In genomic region chr9:133683494-133684460, GRCh38 we compare ENCODE assay signal across 9 cellular contexts. TPM values are rescaled to one million over a fixed set of nuclear protein-coding genes. Genes with fewer than 3 reads are reported as not detected.
DNase-seq lines count a peak whose midpoint lies in the region; ATAC-seq, FAIRE-seq and TF ChIP-seq lines count a peak whose summit lies in the region.
"Had no signal": no experiment of that assay in that cellular context is flagged by ENCODE, and none has a peak within 500 bp of the region (broad histone marks: within the 10 kb centered on the region; RNA-seq: fewer than 3 reads in every experiment).

No MANE protein-coding gene starts in this region.

- H3K4me2 ChIP-seq in IMR-90 (ENCODE audit: low read depth, low read length): no peak overlapping the region

- no peaks in the 10 kb centered on the region for H3K9me1 ChIP-seq in IMR-90 (ENCODE audit: insufficient read depth, low read length)

- H3K4me1 ChIP-seq in IMR-90 (ENCODE audit: control insufficient read depth, insufficient read depth, low read length) (no peaks in the 10 kb centered on the region), left ventricle myocardium inferior (peaks cover 48% of the 10 kb centered on the region)

- DNase-seq in IMR-90 (peak; percentile 4), left ventricle myocardium inferior (peak; percentile 77), GM12892 (ENCODE audit: insufficient read length) (no peak), NCI-H526 (lab: John Stamatoyannopoulos, UW) (no peak), NCI-H2029 (lab: John Stamatoyannopoulos, UW) (no peak), NCI-H774 (lab: John Stamatoyannopoulos, UW) (no peak)
- DNase-seq in activated T-helper 2 cell treated with anti-CD3 and anti-CD28 coated beads, Interferon-gamma antibody, Interleukin-2, Interleukin-4, amounts not matched to agents 10 μg/mL and 5 μg/mL and 100 μg/mL, durations not matched to agents 14 hours and 24 hours and 36 hours (ENCODE audit: low spot score): peak; percentile 45
- DNase-seq in stimulated activated CD4-positive, alpha-beta T cell treated with anti-CD3 and anti-CD28 coated beads, TNF-alpha, amount 100 ng/mL, for 24 hours (ENCODE audit: low read depth in 3 of 3): peak in 2 of 3 experiments; percentile 24 to 47

- H2AFZ ChIP-seq in IMR-90 (replicated peaks; ENCODE audit: low read length, poor library complexity): peak overlapping the region; percentile 80

- peak overlapping the region; percentile 96 for H3K27ac Mint-ChIP-seq in activated T-helper 2 cell treated with anti-CD3 and anti-CD28 coated beads, Interferon-gamma antibody, Interleukin-2, Interleukin-4, amounts not matched to agents 10 μg/mL and 5 μg/mL and 100 μg/mL, durations not matched to agents 14 hours and 24 hours and 36 hours
- H3K27ac Mint-ChIP-seq: dendritic cell treated with granulocyte-macrophage colony-stimulating factor and Interleukin-4, amounts not matched to agents 40 ng/mL and 50 ng/mL, for 4 days had no signal

- peaks cover 20% of the 10 kb centered on the region for H3K4me1 Mint-ChIP-seq in activated T-helper 2 cell treated with anti-CD3 and anti-CD28 coated beads, Interferon-gamma antibody, Interleukin-2, Interleukin-4, amounts not matched to agents 10 μg/mL and 5 μg/mL and 100 μg/mL, durations not matched to agents 14 hours and 24 hours and 36 hours (ENCODE audit: low read depth)

- POLR2A ChIA-PET in IMR-90 (lab: Charles Lee; ENCODE audit: unreplicated experiment): no interaction called here

- H3K79me1 ChIP-seq in IMR-90 (ENCODE audit: low read depth in 1 of 2, low read length in 2 of 2): no peaks in the 10 kb centered on the region

- intact Hi-C loops in IMR-90 (cut with micrococcal nuclease) (no loop called here), left ventricle myocardium inferior (cut with micrococcal nuclease) (no loop called here)
- intact Hi-C loops in activated T-helper 2 cell treated with anti-CD3 and anti-CD28 coated beads, Interferon-gamma antibody, Interleukin-2, Interleukin-4, amounts not matched to agents 10 μg/mL and 5 μg/mL and 100 μg/mL, durations not matched to agents 14 hours and 24 hours and 36 hours (cut with micrococcal nuclease): no loop called here

- H2BK20ac ChIP-seq in IMR-90 (ENCODE audit: low read depth, low read length): no peak overlapping the region

- no peak for TF ChIP-seq RAD21 in IMR-90 (IDR thresholded peaks at IDR 0.05; ENCODE audit: low read length)

- no peak for FAIRE-seq in GM12892 (lab: Jason Lieb, UNC)

- CTCF ChIA-PET in IMR-90 (lab: Yijun Ruan, JAX): interaction anchor here (0.5 to 1.0 kb wide), 2 partner anchors 59 to 234 kb away, joined by 3 to 6 read pairs; no protein-coding TSS in a partner anchor

- in situ Hi-C loops in IMR-90 (cut with MboI; ENCODE audit: low sequenced_read_pairs): no loop called here

- no peaks in the 10 kb centered on the region for H3K9me3 ChIP-seq in IMR-90 (ENCODE audit: control insufficient read depth, insufficient read depth, low read length)
- H3K9me3 ChIP-seq in left ventricle myocardium inferior (replicated peaks): no peaks in the 10 kb centered on the region

- no peak overlapping the region for H2AK9ac ChIP-seq in IMR-90 (replicated peaks; ENCODE audit: low read depth, low read length, poor library complexity)

- dilution Hi-C loops in IMR-90 (cut with HindIII; ENCODE audit: low sequenced_read_pairs, unreplicated experiment): no loop called here

- no peak overlapping the region for H3K23ac ChIP-seq in IMR-90 (ENCODE audit: low read depth, low read length)

- no peak overlapping the region for H3K27ac ChIP-seq in IMR-90 (ENCODE audit: insufficient read depth, low read length)
- peak overlapping the region; percentile 84 for H3K27ac ChIP-seq in left ventricle myocardium inferior (replicated peaks)

- TF ChIP-seq POLR2A in IMR-90 (IDR thresholded peaks at IDR 0.05; ENCODE audit: low read depth, low read length): no peak
- TF ChIP-seq POLR2A in GM12892 (IDR thresholded peaks at IDR 0.05; ENCODE audit: low read depth, low read length): no peak

- H3K4me3 Mint-ChIP-seq in activated T-helper 2 cell treated with anti-CD3 and anti-CD28 coated beads, Interferon-gamma antibody, Interleukin-2, Interleukin-4, amounts not matched to agents 10 μg/mL and 5 μg/mL and 100 μg/mL, durations not matched to agents 14 hours and 24 hours and 36 hours (ENCODE audit: low read depth): peak overlapping the region; percentile 67
- H3K4me3 Mint-ChIP-seq: dendritic cell treated with granulocyte-macrophage colony-stimulating factor and Interleukin-4, amounts not matched to agents 40 ng/mL and 50 ng/mL, for 4 days had no signal

- H3K36me3 ChIP-seq in IMR-90 (ENCODE audit: control insufficient read depth, insufficient read depth, low read length) (no peaks in the 10 kb centered on the region), left ventricle myocardium inferior (no peaks in the 10 kb centered on the region)

- no peak overlapping the region for H3K14ac ChIP-seq in IMR-90 (replicated peaks; ENCODE audit: low read depth, low read length)

- H3K36me3 Mint-ChIP-seq in activated T-helper 2 cell treated with anti-CD3 and anti-CD28 coated beads, Interferon-gamma antibody, Interleukin-2, Interleukin-4, amounts not matched to agents 10 μg/mL and 5 μg/mL and 100 μg/mL, durations not matched to agents 14 hours and 24 hours and 36 hours (ENCODE audit: low read depth): no peaks in the 10 kb centered on the region

- H3K9ac ChIP-seq in IMR-90 (ENCODE audit: low read depth, low read length): no peak overlapping the region

- H3K18ac ChIP-seq in IMR-90 (ENCODE audit: low read depth, low read length): no peak overlapping the region

- no peaks in the 10 kb centered on the region for H4K20me1 ChIP-seq in IMR-90 (ENCODE audit: insufficient read depth, low read length)

- no peak overlapping the region for H4K5ac ChIP-seq in IMR-90 (ENCODE audit: low read depth, low read length)

- H3K4me3 ChIP-seq in IMR-90 (ENCODE audit: insufficient read depth, low read depth, low read length) (no peak overlapping the region), left ventricle myocardium inferior (peak overlapping the region; percentile 19)

- no peak overlapping the region for H2BK5ac ChIP-seq in IMR-90 (ENCODE audit: low read depth, low read length, poor library complexity, severe bottlenecking)

- no peak overlapping the region for H4K91ac ChIP-seq in IMR-90 (ENCODE audit: insufficient read depth, low read depth, low read length)

- H4K8ac ChIP-seq in IMR-90 (ENCODE audit: low read depth in 2 of 2, low read length in 2 of 2): peak overlapping the region; percentile 17 to 39; a peak in 2 of 4 replicates

- 33% methylated on average over 22 of the region's 33 CpGs; no CpG with 5 or more reads in 1 of the 2 experiments for WGBS in IMR-90 (ENCODE audit: extremely low coverage in 2 of 2, insufficient read length in 1 of 2), 2 experiments

- H2BK120ac ChIP-seq in IMR-90 (ENCODE audit: low read depth, low read length): no peak overlapping the region

- H3K9me3 Mint-ChIP-seq in activated T-helper 2 cell treated with anti-CD3 and anti-CD28 coated beads, Interferon-gamma antibody, Interleukin-2, Interleukin-4, amounts not matched to agents 10 μg/mL and 5 μg/mL and 100 μg/mL, durations not matched to agents 14 hours and 24 hours and 36 hours: no peaks in the 10 kb centered on the region
- H3K9me3 Mint-ChIP-seq: dendritic cell treated with granulocyte-macrophage colony-stimulating factor and Interleukin-4, amounts not matched to agents 40 ng/mL and 50 ng/mL, for 4 days had no signal

- H2AK5ac ChIP-seq in IMR-90 (ENCODE audit: low read depth, low read length): no peak overlapping the region

- H3K27me3 Mint-ChIP-seq in activated T-helper 2 cell treated with anti-CD3 and anti-CD28 coated beads, Interferon-gamma antibody, Interleukin-2, Interleukin-4, amounts not matched to agents 10 μg/mL and 5 μg/mL and 100 μg/mL, durations not matched to agents 14 hours and 24 hours and 36 hours (ENCODE audit: low read depth): no peaks in the 10 kb centered on the region
- H3K27me3 Mint-ChIP-seq: dendritic cell treated with granulocyte-macrophage colony-stimulating factor and Interleukin-4, amounts not matched to agents 40 ng/mL and 50 ng/mL, for 4 days had no signal

- BruUV-seq in IMR-90 (replicated peaks; lab: Mats Ljungman, UMichigan): no TSS peak

- no peak overlapping the region for H3K56ac ChIP-seq in IMR-90 (ENCODE audit: extremely low read depth, insufficient read depth, low read length)

- H2BK15ac ChIP-seq in IMR-90 (ENCODE audit: low read depth, low read length): no peak overlapping the region

- TF ChIP-seq CTCF in IMR-90 (conservative IDR thresholded peaks at IDR 0.05; ENCODE audit: low read depth, low read length): no peak
- no peak for TF ChIP-seq CTCF in left ventricle myocardium inferior (IDR thresholded peaks at IDR 0.05; ENCODE audit: borderline replicate concordance)

- peak; percentile 42 for ATAC-seq in IMR-90 (ENCODE audit: low read depth)

- no peaks in the 10 kb centered on the region for H3K27me3 ChIP-seq in IMR-90 (ENCODE audit: control insufficient read depth, insufficient read depth, low read length)
- H3K27me3 ChIP-seq in left ventricle myocardium inferior (ENCODE audit: low read depth): no peaks in the 10 kb centered on the region

- H3K4ac ChIP-seq in IMR-90 (ENCODE audit: low read depth, low read length): no peak overlapping the region

TF ChIP-seq in IMR-90, 13 proteins besides CTCF, POLR2A, EP300 and RAD21:
- no peak for TF ChIP-seq SMC3 (IDR thresholded peaks at IDR 0.05; ENCODE audit: low read depth, low read length)
- no peak for TF ChIP-seq CEBPB (IDR thresholded peaks at IDR 0.05; ENCODE audit: low read depth, low read length)
- no peak for TF ChIP-seq CHD1 (IDR thresholded peaks at IDR 0.05; ENCODE audit: low read depth, low read length)
- TF ChIP-seq BHLHE40 (IDR thresholded peaks at IDR 0.05; ENCODE audit: low read depth, low read length): no peak

RNA-seq across cellular contexts. Expression of gene DBH, which starts 47.6 kb away (rescaled TPM):
- total RNA-seq in IMR-90 (2012; rRNA removed) (not detected in 2 replicates), left ventricle myocardium inferior (not detected)
- not detected in 2 replicates for polyA plus RNA-seq in IMR-90 (2012; rRNA removed)
- polyA plus RNA-seq in IMR-90 (2012; cell fraction: cytosol; rRNA removed): not detected in 2 replicates
- polyA plus RNA-seq in IMR-90 (2012; cell fraction: nucleus; rRNA removed; ENCODE audit: low replicate concordance): not detected in 2 replicates
- total RNA-seq in activated T-helper 2 cell treated with anti-CD3 and anti-CD28 coated beads, Interferon-gamma antibody, Interleukin-2, Interleukin-4, amounts not matched to agents 10 μg/mL and 5 μg/mL and 100 μg/mL, durations not matched to agents 14 hours and 24 hours and 36 hours: not detected in 2 replicates
- polyA plus RNA-seq in GM12892 (2012; ENCODE audit: missing spikeins): not detected

RNA-seq across cellular contexts. Expression of gene SARDH, which starts 54.4 kb away (rescaled TPM):
- total RNA-seq in IMR-90 (2012; rRNA removed) (4.7 and 5.0 TPM in 2 replicates), left ventricle myocardium inferior (0.63 TPM)
- 7.5 and 8.5 TPM in 2 replicates for polyA plus RNA-seq in IMR-90 (2012; rRNA removed)
- polyA plus RNA-seq in IMR-90 (2012; cell fraction: cytosol; rRNA removed): 5.0 and 8.3 TPM in 2 replicates
- polyA plus RNA-seq in IMR-90 (2012; cell fraction: nucleus; rRNA removed; ENCODE audit: low replicate concordance): 9.2 and 23.8 TPM in 2 replicates
- 1.1 and 1.6 TPM in 2 replicates for total RNA-seq in activated T-helper 2 cell treated with anti-CD3 and anti-CD28 coated beads, Interferon-gamma antibody, Interleukin-2, Interleukin-4, amounts not matched to agents 10 μg/mL and 5 μg/mL and 100 μg/mL, durations not matched to agents 14 hours and 24 hours and 36 hours
- polyA plus RNA-seq in GM12892 (2012; ENCODE audit: missing spikeins): not detected

Comparison
In these comparisons a context has a peak if more than half of its experiments do, and no peak if none do; other contexts are left out.
1. DNase-seq: peak in IMR-90 (single experiment), activated T-helper 2 cell treated with anti-CD3 and anti-CD28 coated beads, Interferon-gamma antibody, Interleukin-2, Interleukin-4, amounts not matched to agents 10 μg/mL and 5 μg/mL and 100 μg/mL, durations not matched to agents 14 hours and 24 hours and 36 hours (single experiment), left ventricle myocardium inferior (single experiment) and stimulated activated CD4-positive, alpha-beta T cell treated with anti-CD3 and anti-CD28 coated beads, TNF-alpha, amount 100 ng/mL, for 24 hours (2 of 3); none in GM12892 (single experiment), NCI-H526 (0 of 2), NCI-H2029 (single experiment) and NCI-H774 (single experiment).